In genomic region chr21:46458315-46459023, GRCh38 we compare ENCODE assay signal across 8 cellular contexts. TPM values are rescaled to one million over a fixed set of nuclear protein-coding genes. Genes with fewer than 3 reads are reported as not detected.
DNase-seq lines count a peak whose midpoint lies in the region; ATAC-seq and TF ChIP-seq lines count a peak whose summit lies in the region.

Gene DIP2A, plus strand, starts transcription at chr21:46458891. Its CDS starts 241 bp downstream, at chr21:46459132.

- no peaks in the 10 kb centered on the region for H3K4me1 ChIP-seq in PC-9 (replicated peaks; ENCODE audit: insufficient read depth)

- H3K27ac ChIP-seq in PC-9: peak within 1 kb of the TSS; percentile 49

- ATAC-seq in GM21723 (IDR thresholded peaks at IDR 0.05; ENCODE audit: unreplicated experiment): peak; percentile 88

- H2AFZ ChIP-seq in PC-9: peak within 1 kb of the TSS; percentile 97

- in situ Hi-C loops in KBM-7 (cut with MboI; ENCODE audit: low pct_unique_long_range_greater_than_20kb, low sequenced_read_pairs): no loop called here

- CTCF ChIA-PET in PC-9 (lab: Charles Lee): no interaction called here

- H3K79me2 ChIP-seq in PC-9 (ENCODE audit: low read depth): peaks cover 31% of the 10 kb centered on the region

- no peak for TF ChIP-seq CTCF in PC-9 (conservative IDR thresholded peaks at IDR 0.05)
- peak; percentile 4 for TF ChIP-seq CTCF in epithelial cell of proximal tubule (conservative IDR thresholded peaks at IDR 0.05; ENCODE audit: low read depth, low read length)

- peak; percentile 97 for DNase-seq in DMS53 (lab: John Stamatoyannopoulos, UW)
- DNase-seq in KBM-7: peak; percentile 96
- DNase-seq in PC-9: peak; percentile 80 to 92
- DNase-seq in activated T-cell treated with anti-CD3 and anti-CD28 coated beads, Interleukin-2, amount 50 U/mL, for 1 hour: peak; percentile 94
- peak; percentile 39 for DNase-seq in epithelial cell of proximal tubule (ENCODE audit: low read depth)
- DNase-seq in mucosa of gallbladder (ENCODE audit: low spot score): peak; percentile 96
- peak; percentile 90 for DNase-seq in stimulated activated CD8-positive, alpha-beta memory T cell treated with anti-CD3 and anti-CD28 coated beads, Interleukin-4, amount 100 ng/mL, for 24 hours (ENCODE audit: low read depth)

- no peaks in the 10 kb centered on the region for H3K9me2 ChIP-seq in PC-9 (ENCODE audit: insufficient read depth)

- H3K4me3 ChIP-seq in PC-9 (peak within 1 kb of the TSS; percentile 78), epithelial cell of proximal tubule (ENCODE audit: low read depth, low read length) (peak within 1 kb of the TSS; percentile 94)

- H3K36me3 ChIP-seq in PC-9 (ENCODE audit: low read depth): no peaks in the 10 kb centered on the region

- H3F3A ChIP-seq in PC-9 (ENCODE audit: insufficient read depth, low read depth): no peaks in the 10 kb centered on the region

- H4K20me1 ChIP-seq in PC-9 (ENCODE audit: insufficient read depth): no peaks in the 10 kb centered on the region

- H3K9me3 ChIP-seq in PC-9 (ENCODE audit: insufficient read depth, low read depth): no peaks in the 10 kb centered on the region

- BruUV-seq in PC-9 (replicated peaks; lab: Mats Ljungman, UMichigan): TSS peak; percentile 58

- no peaks in the 10 kb centered on the region for H3K27me3 ChIP-seq in PC-9 (ENCODE audit: insufficient read depth, low read depth)

- intact Hi-C loops in PC-9 (cut with micrococcal nuclease; ENCODE audit: unreplicated experiment): no loop called here

- H3K4me2 ChIP-seq in PC-9: peak within 1 kb of the TSS; percentile 98

- POLR2A ChIA-PET in PC-9 (lab: Charles Lee; ENCODE audit: unreplicated experiment): interaction anchor here (0.6 kb wide), 2 partner anchors 17 to 19 kb away, joined by 3 read pairs; no protein-coding TSS in a partner anchor

RNA-seq across cellular contexts. Expression of gene DIP2A, which starts in this region (rescaled TPM):
- 39.9 and 44.6 TPM in 2 replicates for total RNA-seq in PC-9 (2021)
- total RNA-seq in epithelial cell of proximal tubule: 13.5 and 20.9 TPM in 2 replicates
- 42.5 TPM for total RNA-seq in mucosa of gallbladder

Comparison
In these comparisons a context has a peak if more than half of its experiments do, and no peak if none do; other contexts are left out.
1. Peak in every context shown above with its lines: DNase-seq, ATAC-seq, H3K4me3 ChIP-seq and H3K27ac ChIP-seq.
2. DNase-seq: peak in every context shown above with its lines; median percentile 97 in DMS53; 96 in KBM-7; 96 in mucosa of gallbladder; 94 in activated T-cell treated with anti-CD3 and anti-CD28 coated beads, Interleukin-2, amount 50 U/mL, for 1 hour; 90 in stimulated activated CD8-positive, alpha-beta memory T cell treated with anti-CD3 and anti-CD28 coated beads, Interleukin-4, amount 100 ng/mL, for 24 hours; 86 in PC-9; 39 in epithelial cell of proximal tubule.